Comparison of ENCODE assay signal across 9 cellular contexts in genomic region chr3:69541823-69542264, GRCh38.
A peak's percentile ranks its signal among the peaks of the same experiment; 100 is the strongest.
DNase-seq lines count a peak whose midpoint lies in the region; ATAC-seq and TF ChIP-seq lines count a peak whose summit lies in the region.
"Had no signal": no experiment of that assay in that cellular context is flagged by ENCODE, and none has a peak within 500 bp of the region (broad histone marks: within the 10 kb centered on the region; RNA-seq: fewer than 3 reads in every experiment).

No MANE protein-coding gene starts in this region.

- H3K27me3 ChIP-seq in iPS DF 6.9 (ENCODE audit: control insufficient read depth, insufficient read depth, low read length) (peaks cover 1% of the 10 kb centered on the region; the same call in 1 of the 2 replicates), skeletal muscle tissue (ENCODE audit: control insufficient read depth in 3 of 3, insufficient read depth in 3 of 3, low read length in 3 of 3) (peaks cover 8 to 28% (median 18%) of the 10 kb centered on the region in 3 donors), transverse colon (peaks cover 32% of the 10 kb centered on the region)

- no peak for ATAC-seq in omental fat pad (ENCODE audit: low FRiP score)
- no peak for ATAC-seq in HG03196 (IDR thresholded peaks at IDR 0.05; ENCODE audit: unreplicated experiment)

- no peaks in the 10 kb centered on the region for H3K4me1 ChIP-seq in iPS DF 6.9 (ENCODE audit: control insufficient read depth, insufficient read depth, low read length)
- H3K4me1 ChIP-seq in skeletal muscle tissue (ENCODE audit: control insufficient read depth in 3 of 3, insufficient read depth in 3 of 3, low read length in 3 of 3), result peaks cover 5 to 8% (median 6%) of the 10 kb centered on the region in 3 donors
- peaks cover 0 to 16% (median 8%) of the 10 kb centered on the region in 4 donors for H3K4me1 ChIP-seq in transverse colon

- in situ Hi-C loops in astrocyte of the cerebellum (cut with HindIII; ENCODE audit: low sequenced_read_pairs), result no loop called here
- in situ Hi-C loops in transverse colon (cut with MboI; ENCODE audit: low pct_ligation_motif_present in 1 of 4, low pct_unique_long_range_greater_than_20kb in 1 of 4, low sequenced_read_pairs in 3 of 4), result no loop called here

- POLR2A ChIA-PET in HEK293T (lab: Yijun Ruan, JAX), result no interaction called here

- no CpG with 5 or more reads among the region's 48 CpGs for WGBS in iPS DF 6.9 (ENCODE audit: insufficient coverage, insufficient read length)
- 27% methylated on average over 41 of the region's 48 CpGs; no CpG with 5 or more reads in 1 of the 2 donors for WGBS in transverse colon (ENCODE audit: low coverage in 1 of 2), 2 donors

- H3K9ac ChIP-seq in skeletal muscle tissue (ENCODE audit: low read depth in 1 of 3, low read length in 3 of 3), result no peak overlapping the region

- CTCF ChIA-PET in HEK293T (lab: Yijun Ruan, JAX), result no interaction called here

- no peaks in the 10 kb centered on the region for H3K9me3 ChIP-seq in iPS DF 6.9 (ENCODE audit: control insufficient read depth, insufficient read depth, low read length)
- peaks cover 0 to 2% (median 0%) of the 10 kb centered on the region in 3 donors for H3K9me3 ChIP-seq in skeletal muscle tissue (ENCODE audit: control insufficient read depth in 3 of 3, low read length in 3 of 3)
- H3K9me3 ChIP-seq in transverse colon, result no peaks in the 10 kb centered on the region

- no peak overlapping the region for H3K27ac ChIP-seq in iPS DF 6.9 (ENCODE audit: low read length)
- no peak overlapping the region for H3K27ac ChIP-seq in skeletal muscle tissue (ENCODE audit: low read depth, low read length)
- H3K27ac ChIP-seq in transverse colon, result no peak overlapping the region

- TF ChIP-seq EP300 in transverse colon (IDR thresholded peaks at IDR 0.05; ENCODE audit: low read depth), result no peak

- TF ChIP-seq POLR2A in transverse colon (IDR thresholded peaks at IDR 0.05), result no peak

- DNase-seq in HEK293T (ENCODE audit: extremely low spot score) (peak; percentile 28), astrocyte of the cerebellum (ENCODE audit: low read depth) (no peak), iPS DF 6.9 (ENCODE audit: low read depth, low spot score) (no peak), transverse colon (no peak), omental fat pad (ENCODE audit: low spot score) (no peak), cerebellar nuclear complex (lab: John Stamatoyannopoulos, UW) (no peak)
- DNase-seq: activated effector memory CD4-positive, alpha-beta T cell treated with anti-CD3 and anti-CD28 coated beads, Interleukin-2, amount 50 U/mL, for 16 hours had no signal

- intact Hi-C loops in transverse colon (cut with DNase I; ENCODE audit: low total_unique reads), result no loop called here

- H3K36me3 ChIP-seq in iPS DF 6.9 (ENCODE audit: control insufficient read depth, insufficient read depth, low read length) (no peaks in the 10 kb centered on the region), skeletal muscle tissue (ENCODE audit: control insufficient read depth in 3 of 3, insufficient read depth in 3 of 3, low read length in 3 of 3) (no peaks in the 10 kb centered on the region), transverse colon (no peaks in the 10 kb centered on the region)

- H3K4me3 ChIP-seq in astrocyte of the cerebellum (ENCODE audit: low read depth, low read length) (peak overlapping the region; percentile 5), iPS DF 6.9 (ENCODE audit: low read length) (peak overlapping the region; percentile 61; the same call in 1 of the 2 replicates), skeletal muscle tissue (ENCODE audit: low read length in 3 of 3) (peak overlapping the region; percentile 51 to 54 (median 52)), transverse colon (peak overlapping the region in 2 of 4 donors; percentile 23 to 48)

- TF ChIP-seq CTCF in astrocyte of the cerebellum (IDR thresholded peaks at IDR 0.05; ENCODE audit: low read depth, low read length, missing control alignments) (no peak), transverse colon (IDR thresholded peaks at IDR 0.05) (no peak), omental fat pad (IDR thresholded peaks at IDR 0.05) (no peak)

TF ChIP-seq in HEK293T, 16 proteins besides CTCF, POLR2A, EP300 and RAD21:
- TF ChIP-seq L3MBTL2 (conservative IDR thresholded peaks at IDR 0.05), result peak; percentile 88
- no peak for TF ChIP-seq ZNF384 (IDR thresholded peaks at IDR 0.05)
